ENCODE assay signal across 8 cellular contexts in the genomic region with DNA sequence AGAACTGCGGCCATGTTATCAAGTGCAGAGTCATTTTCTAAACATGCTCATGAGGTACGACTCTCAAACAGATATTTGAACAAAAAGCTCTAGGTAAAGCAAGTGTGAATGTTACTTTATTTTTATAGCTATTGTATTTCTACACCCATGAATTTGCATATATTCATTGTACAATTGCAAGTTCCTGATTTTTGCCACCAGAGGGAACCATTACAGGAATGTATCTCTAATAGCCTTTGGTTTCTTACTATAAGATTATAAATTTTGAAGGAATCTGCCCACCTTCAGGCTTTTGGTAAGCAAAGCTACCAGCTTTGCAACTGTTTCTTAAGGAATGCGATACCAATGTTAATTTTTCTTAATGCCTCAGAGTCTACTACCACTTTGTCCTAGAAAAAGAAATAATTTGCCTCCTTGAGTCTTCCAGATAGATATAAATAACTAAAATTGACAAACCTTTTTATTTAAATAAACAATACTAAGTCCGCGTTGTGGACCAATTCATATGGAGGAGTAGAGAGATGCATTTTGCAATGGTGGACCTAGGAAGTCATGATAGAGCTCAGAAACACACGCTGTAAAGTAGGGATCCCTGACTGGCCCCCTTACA.
A peak's percentile ranks its signal among the peaks of the same experiment; 100 is the strongest.
DNase-seq lines count a peak whose midpoint lies in the region; ATAC-seq and TF ChIP-seq lines count a peak whose summit lies in the region.

No MANE protein-coding gene starts in this region.

- intact Hi-C loops in heart right ventricle (cut with DNase I), result no loop called here
- intact Hi-C loops in cardiac septum (cut with DNase I), result no loop called here
- intact Hi-C loops in uterus (cut with DNase I; ENCODE audit: low total_unique reads), result no loop called here

- peaks cover 0 to 20% (median 0%) of the 10 kb centered on the region in 11 donors for H3K9me3 ChIP-seq in heart right ventricle
- no peaks in the 10 kb centered on the region for H3K9me3 ChIP-seq in SK-N-MC (ENCODE audit: low read depth, low read length)
- H3K9me3 ChIP-seq in uterus, result no peaks in the 10 kb centered on the region

- DNase-seq in heart right ventricle (no peak), cardiac septum (ENCODE audit: low spot score) (no peak), SK-N-MC (ENCODE audit: low read depth, low spot score) (peak; percentile 39), glomerular visceral epithelial cell (ENCODE audit: extremely low spot score) (peak; percentile 33), uterus (no peak), middle frontal gyrus (ENCODE audit: extremely low spot score, low spot score) (no peak), NCI-H2107 (lab: John Stamatoyannopoulos, UW) (no peak)
- no peak for DNase-seq in activated CD4-positive, alpha-beta T cell treated with anti-CD3 and anti-CD28 coated beads for 4 hours

- no peaks in the 10 kb centered on the region for H3K4me1 ChIP-seq in heart right ventricle
- H3K4me1 ChIP-seq in uterus, result no peaks in the 10 kb centered on the region

- H3K27me3 ChIP-seq in heart right ventricle, result no peaks in the 10 kb centered on the region
- no peaks in the 10 kb centered on the region for H3K27me3 ChIP-seq in uterus

- H3K4me3 ChIP-seq in heart right ventricle (no peak overlapping the region), SK-N-MC (no peak overlapping the region), uterus (no peak overlapping the region)

- H3K27ac ChIP-seq in heart right ventricle, result no peak overlapping the region
- H3K27ac ChIP-seq in SK-N-MC, result no peak overlapping the region
- H3K27ac ChIP-seq in uterus, result no peak overlapping the region

- TF ChIP-seq CTCF in heart right ventricle (IDR thresholded peaks at IDR 0.05), result peak in 8 of 9 donors; percentile 9 to 61 (median 52)
- TF ChIP-seq CTCF in uterus (IDR thresholded peaks at IDR 0.05), result peak in 3 of 4 experiments; percentile 13 to 39 (median 27)

- TF ChIP-seq POLR2A in uterus (IDR thresholded peaks at IDR 0.05), result no peak

- no peak for ATAC-seq in heart right ventricle

- 89 to 94% methylated on average over 6 of the region's 6 CpGs for WGBS in heart right ventricle, 2 donors

- H3K9ac ChIP-seq in SK-N-MC (ENCODE audit: insufficient read length), result no peak overlapping the region

- H3K36me3 ChIP-seq in heart right ventricle, result peaks cover 0 to 86% (median 0%) of the 10 kb centered on the region in 9 donors
- peaks cover 4% of the 10 kb centered on the region; the same call in 1 of the 2 replicates for H3K36me3 ChIP-seq in SK-N-MC (ENCODE audit: insufficient read depth, low read length)
- H3K36me3 ChIP-seq in uterus, result no peaks in the 10 kb centered on the region

Comparison
In these comparisons a context has a peak if more than half of its experiments do, and no peak if none do; other contexts are left out.
1. DNase-seq: peak in SK-N-MC (single experiment) and glomerular visceral epithelial cell (single experiment); none in heart right ventricle (0 of 2), cardiac septum (single experiment), uterus (0 of 2), middle frontal gyrus (single experiment), NCI-H2107 (single experiment) and activated CD4-positive, alpha-beta T cell treated with anti-CD3 and anti-CD28 coated beads for 4 hours (0 of 2).